Comparison of ENCODE assay signal across 31 cellular contexts in the genomic region with DNA sequence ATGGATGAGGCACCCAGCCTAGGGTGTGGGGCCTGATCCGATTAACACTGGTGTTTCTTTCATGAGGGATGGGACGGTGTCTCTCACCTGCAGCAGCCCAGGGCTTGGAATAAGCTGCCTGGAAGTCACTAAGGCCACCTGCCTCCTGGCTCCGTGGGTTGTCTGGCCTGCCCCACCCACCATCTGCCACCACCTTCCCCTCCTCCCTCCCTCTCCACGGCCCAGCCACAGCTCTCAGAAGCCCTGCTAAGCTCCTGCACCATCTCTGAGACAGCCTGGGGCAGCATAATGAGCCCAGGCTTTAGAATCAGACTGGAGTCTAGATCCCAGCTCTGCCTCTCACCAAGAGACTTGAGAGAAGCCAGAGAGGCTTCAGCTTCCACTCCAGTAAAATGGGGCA. TPM values are rescaled to one million over a fixed set of nuclear protein-coding genes. Genes with fewer than 3 reads are reported as not detected.
A peak's percentile ranks its signal among the peaks of the same experiment; 100 is the strongest.
DNase-seq lines count a peak whose midpoint lies in the region; ATAC-seq and TF ChIP-seq lines count a peak whose summit lies in the region.
"Had no signal": no experiment of that assay in that cellular context is flagged by ENCODE, and none has a peak within 500 bp of the region (broad histone marks: within the 10 kb centered on the region; RNA-seq: fewer than 3 reads in every experiment).

No MANE protein-coding gene starts in this region.

- intact Hi-C loops in spleen (cut with DNase I; ENCODE audit: low total_unique reads): no loop called here

- no peaks in the 10 kb centered on the region for H3K9me3 ChIP-seq in spleen
- H3K9me3 ChIP-seq: upper lobe of right lung had no signal

- no peaks in the 10 kb centered on the region for H3K36me3 ChIP-seq in spleen
- H3K36me3 ChIP-seq: upper lobe of right lung had no signal

- H3K27me3 ChIP-seq in spleen (replicated peaks in 1 of 7): peaks cover 0 to 100% (median 11%) of the 10 kb centered on the region in 7 donors

- ATAC-seq in GM18907 (IDR thresholded peaks at IDR 0.05; ENCODE audit: unreplicated experiment) (no peak), HG03025 (IDR thresholded peaks at IDR 0.05; ENCODE audit: low FRiP score, unreplicated experiment) (no peak)
- ATAC-seq: activated CD4-positive, CD25-positive, alpha-beta regulatory T cell treated with anti-CD3 and anti-CD28 coated beads, Interleukin-2, amount 50 U/mL, for 24 hours; activated naive CD4-positive, alpha-beta T cell treated with anti-CD3 and anti-CD28 coated beads, Interleukin-2, amount 50 U/mL, for 72 hours; esophagus mucosa; K562; left lobe of liver; naive thymus-derived CD4-positive, alpha-beta T cell; T-cell; upper lobe of right lung had no signal

- WGBS in spleen, 5 donors: 39 to 48% (median 43%) methylated on average over 4 of the region's 4 CpGs

- H3K4me1 ChIP-seq in spleen: no peaks in the 10 kb centered on the region
- H3K4me1 ChIP-seq: upper lobe of right lung had no signal

- H3K4me3 ChIP-seq in spleen: no peak overlapping the region
- H3K4me3 ChIP-seq: hepatocyte, K562, skin epidermis, upper lobe of right lung had no signal

- H3K27ac ChIP-seq in spleen: no peak overlapping the region
- H3K27ac ChIP-seq: hepatocyte, skin epidermis, upper lobe of right lung had no signal

- DNase-seq in NCI-H1417 (lab: John Stamatoyannopoulos, UW): peak; percentile 79 to 88 (median 79)
- no peak for DNase-seq in NCI-H1417 treated with DMSO at 0.1 percent for 48 hours (lab: John Stamatoyannopoulos, UW)
- DNase-seq in D341Med (ENCODE audit: low spot score): peak; percentile 84
- DNase-seq in NCI-H2171 (lab: John Stamatoyannopoulos, UW): peak; percentile 89
- DNase-seq in SHP77 treated with DMSO at 0.1 percent for 48 hours (lab: John Stamatoyannopoulos, UW): peak; percentile 42
- no peak for DNase-seq in spleen
- DNase-seq: activated CD4-positive, alpha-beta memory T cell treated with anti-CD3 and anti-CD28 coated beads for 36 hours; activated CD8-positive, alpha-beta memory T cell treated with anti-CD3 and anti-CD28 coated beads, Interleukin-2, amount 50 U/mL, for 48 hours; anterior cingulate cortex; CD8-positive, alpha-beta memory T cell; cortex of kidney; EL; naive thymus-derived CD4-positive, alpha-beta T cell; NCI-H1436 treated with DMSO at 0.1 percent for 48 hours; NK-92 treated with Interleukin-12 subunit alpha and Interleukin-12 subunit beta, amount 100 ng/mL, for 24 hours; nucleus accumbens; stimulated activated CD4-positive, alpha-beta T cell treated with anti-CD3 and anti-CD28 coated beads, Interleukin-2, amount 100 ng/mL, for 24 hours; T-cell; upper lobe of right lung had no signal

- no peak for TF ChIP-seq POLR2A in spleen (IDR thresholded peaks at IDR 0.05)

- no peak for TF ChIP-seq CTCF in spleen (IDR thresholded peaks at IDR 0.05 in 8 of 11, conservative IDR thresholded peaks at IDR 0.05 in 3 of 11)

RNA-seq across cellular contexts. Expression of a gene that starts 23.8 kb away (rescaled TPM):
- 1,000 to 10,000 TPM in 3 of 7 donors, 100 to 1,000 TPM in 4; 643 to 1,485 (median 980) TPM for total RNA-seq in spleen
- 100 to 1,000 TPM; 296 to 658 (median 579) TPM for polyA plus RNA-seq in spleen
- total RNA-seq: activated CD4-positive, alpha-beta memory T cell treated with anti-CD3 and anti-CD28 coated beads for 36 hours; activated naive CD4-positive, alpha-beta T cell treated with anti-CD3 and anti-CD28 coated beads, Interleukin-2, amount 50 U/mL, for 72 hours; activated T-helper 2 cell treated with anti-CD3 and anti-CD28 coated beads, Interferon-gamma antibody, Interleukin-2, Interleukin-4, amounts not matched to agents 10 μg/mL and 5 μg/mL and 100 μg/mL, durations not matched to agents 14 hours and 24 hours and 36 hours; MCF 10A had no signal
- polyA plus RNA-seq: CD8-positive, alpha-beta memory T cell; K562; naive thymus-derived CD4-positive, alpha-beta T cell had no signal

RNA-seq across cellular contexts. Expression of a gene that starts 30.8 kb away (rescaled TPM):
- total RNA-seq in spleen: 1,000 to 10,000 TPM in 5 of 7 donors, 100 to 1,000 TPM in 2; 919 to 1,691 (median 1,278) TPM
- polyA plus RNA-seq in spleen: 100 to 1,000 TPM in 2 of 3 donors, 10 to 100 TPM in 1; 98.7 to 283 (median 276) TPM
- total RNA-seq: activated CD4-positive, alpha-beta memory T cell treated with anti-CD3 and anti-CD28 coated beads for 36 hours; activated naive CD4-positive, alpha-beta T cell treated with anti-CD3 and anti-CD28 coated beads, Interleukin-2, amount 50 U/mL, for 72 hours; activated T-helper 2 cell treated with anti-CD3 and anti-CD28 coated beads, Interferon-gamma antibody, Interleukin-2, Interleukin-4, amounts not matched to agents 10 μg/mL and 5 μg/mL and 100 μg/mL, durations not matched to agents 14 hours and 24 hours and 36 hours; MCF 10A had no signal
- polyA plus RNA-seq: CD8-positive, alpha-beta memory T cell; K562; naive thymus-derived CD4-positive, alpha-beta T cell had no signal

RNA-seq across cellular contexts. Expression of a gene that starts 40.4 kb away (rescaled TPM):
- total RNA-seq in spleen: 1,000 to 10,000 TPM; 1,098 to 3,817 (median 2,128) TPM
- polyA plus RNA-seq in spleen: 100 to 1,000 TPM; 225 to 496 (median 490) TPM
- total RNA-seq: activated CD4-positive, alpha-beta memory T cell treated with anti-CD3 and anti-CD28 coated beads for 36 hours; activated naive CD4-positive, alpha-beta T cell treated with anti-CD3 and anti-CD28 coated beads, Interleukin-2, amount 50 U/mL, for 72 hours; activated T-helper 2 cell treated with anti-CD3 and anti-CD28 coated beads, Interferon-gamma antibody, Interleukin-2, Interleukin-4, amounts not matched to agents 10 μg/mL and 5 μg/mL and 100 μg/mL, durations not matched to agents 14 hours and 24 hours and 36 hours; MCF 10A had no signal
- polyA plus RNA-seq: CD8-positive, alpha-beta memory T cell; K562; naive thymus-derived CD4-positive, alpha-beta T cell had no signal

RNA-seq across cellular contexts. Expression of a gene that starts 49.4 kb away (rescaled TPM):
- total RNA-seq in spleen: 1 to 10 TPM; 3.3 to 9.2 (median 5.3) TPM
- 1 to 10 TPM in 1 of 3 donors, under 1 TPM in 2; 0.30 to 1.3 (median 0.33) TPM for polyA plus RNA-seq in spleen
- total RNA-seq: activated CD4-positive, alpha-beta memory T cell treated with anti-CD3 and anti-CD28 coated beads for 36 hours; activated naive CD4-positive, alpha-beta T cell treated with anti-CD3 and anti-CD28 coated beads, Interleukin-2, amount 50 U/mL, for 72 hours; activated T-helper 2 cell treated with anti-CD3 and anti-CD28 coated beads, Interferon-gamma antibody, Interleukin-2, Interleukin-4, amounts not matched to agents 10 μg/mL and 5 μg/mL and 100 μg/mL, durations not matched to agents 14 hours and 24 hours and 36 hours; CD8-positive, alpha-beta memory T cell; hepatocyte; K562; left lobe of liver; MCF 10A; mesenteric fat pad; naive thymus-derived CD4-positive, alpha-beta T cell; upper lobe of right lung had no signal
- polyA plus RNA-seq: CD8-positive, alpha-beta memory T cell; hepatocyte; K562; naive thymus-derived CD4-positive, alpha-beta T cell had no signal

Comparison
In these comparisons a context has a peak if more than half of its experiments do, and no peak if none do; other contexts are left out.
1. DNase-seq: peak in NCI-H1417 (3 of 3), D341Med (single experiment), NCI-H2171 (single experiment) and SHP77 treated with DMSO at 0.1 percent for 48 hours (single experiment); none in NCI-H1417 treated with DMSO at 0.1 percent for 48 hours (single experiment) and spleen (single experiment).